Comparison of ENCODE assay signal across 8 cellular contexts in genomic region chr20:32356935-32357868, GRCh38. TPM values are rescaled to one million over a fixed set of nuclear protein-coding genes. Genes with fewer than 3 reads are reported as not detected.
DNase-seq lines count a peak whose midpoint lies in the region; ATAC-seq, FAIRE-seq and TF ChIP-seq lines count a peak whose summit lies in the region.

No MANE protein-coding gene starts in this region.

- H3K9me3 ChIP-seq in HepG2 (ENCODE audit: low read length) (no peaks in the 10 kb centered on the region), thoracic aorta (no peaks in the 10 kb centered on the region)

- DNase-seq in NCI-H82 (lab: John Stamatoyannopoulos, UW), result peak; percentile 70
- DNase-seq in NCI-H82 treated with DMSO at 0.1 percent for 48 hours (lab: John Stamatoyannopoulos, UW; ENCODE audit: unreplicated experiment), result no peak
- peak; percentile 57 for DNase-seq in NCI-H526 treated with DMSO at 0.1 percent for 48 hours (lab: John Stamatoyannopoulos, UW)
- DNase-seq in cardiac fibroblast (ENCODE audit: low read depth in 2 of 2), result peak; percentile 56 to 69
- peak; percentile 76 for DNase-seq in HepG2 (ENCODE audit: low spot score)
- DNase-seq in thoracic aorta (ENCODE audit: low spot score), result no peak
- no peak for DNase-seq in UCSD-AML1 (lab: John Stamatoyannopoulos, UW; ENCODE audit: unreplicated experiment)
- no peak for DNase-seq in DMS 273 (lab: John Stamatoyannopoulos, UW; ENCODE audit: unreplicated experiment)

- peak overlapping the region; percentile 90 for H3K4me2 ChIP-seq in HepG2 (ENCODE audit: low read depth, low read length)

- H3K27ac ChIP-seq in HepG2 (ENCODE audit: extremely low read length, insufficient read depth, low read length) (peak overlapping the region; percentile 85), thoracic aorta (peak overlapping the region; percentile 94 to 97)

- TF ChIP-seq POLR2A in HepG2 (IDR thresholded peaks at IDR 0.05; ENCODE audit: insufficient read depth in 1 of 2, low read depth in 2 of 2, low read length in 2 of 2), result no peak; a peak in 1 of 4 replicates

- POLR2A ChIA-PET in HepG2 (lab: Yijun Ruan, JAX), result interaction anchor here (0.5 to 5.3 kb wide), 22 partner anchors 8 to 498 kb away, joined by 3 to 36 read pairs (median 5); no protein-coding TSS in a partner anchor

- in situ Hi-C loops in HepG2 (cut with HindIII; ENCODE audit: extremely low pct_ligation_motif_present, low pct_unique_long_range_greater_than_20kb), result no loop called here

- CTCF ChIA-PET in HepG2 (lab: Yijun Ruan, JAX; ENCODE audit: low intra/inter-chr PET ratio, low total read pairs), result no interaction called here

- ATAC-seq in HepG2, result peak; percentile 40
- no peak for ATAC-seq in thoracic aorta (ENCODE audit: insufficient number of reproducible peaks, low FRiP score, low read depth)

- H3K4me3 ChIP-seq in cardiac fibroblast (replicated peaks in 1 of 2; ENCODE audit: low read depth in 2 of 2, low read length in 2 of 2), result peak overlapping the region; percentile 65 to 73
- H3K4me3 ChIP-seq in HepG2 (replicated peaks in 1 of 3; ENCODE audit: insufficient read depth in 1 of 3, low read depth in 2 of 3, low read length in 3 of 3), result peak overlapping the region; percentile 67 to 95 (median 89)
- H3K4me3 ChIP-seq in thoracic aorta, result peak overlapping the region; percentile 95

- peak overlapping the region; percentile 82 for H3K9ac ChIP-seq in HepG2 (ENCODE audit: insufficient read depth, low read depth, low read length)

- TSS peak; percentile 88 for BruUV-seq in HepG2 (replicated peaks; lab: Mats Ljungman, UMichigan)

- no peak for TF ChIP-seq EP300 in HepG2 (IDR thresholded peaks at IDR 0.05; ENCODE audit: low read depth in 2 of 2, low read length in 2 of 2)
- TF ChIP-seq EP300 in HepG2 (CRISPR knock-in tag; IDR thresholded peaks at IDR 0.05; ENCODE audit: borderline replicate concordance), result no peak

- no peaks in the 10 kb centered on the region for H3K36me3 ChIP-seq in HepG2 (replicated peaks in 1 of 2; ENCODE audit: control insufficient read depth in 1 of 2, insufficient read depth in 2 of 2, low read length in 2 of 2)
- no peaks in the 10 kb centered on the region for H3K36me3 ChIP-seq in thoracic aorta

- WGBS in HepG2 (ENCODE audit: low lambda C conversion rate), result 2% methylated on average over 21 of the region's 21 CpGs

- peak; percentile 36 for FAIRE-seq in HepG2 (lab: Jason Lieb, UNC)

- H4K20me1 ChIP-seq in HepG2 (ENCODE audit: insufficient read depth, low read length), result peaks cover 34% of the 10 kb centered on the region

- TF ChIP-seq CTCF in cardiac fibroblast (IDR thresholded peaks at IDR 0.05; ENCODE audit: low read depth, low read length) (no peak), HepG2 (CRISPR knock-in tag; IDR thresholded peaks at IDR 0.05) (no peak), thoracic aorta (IDR thresholded peaks at IDR 0.05) (no peak)

- peaks cover 38% of the 10 kb centered on the region for H3K79me2 ChIP-seq in HepG2 (ENCODE audit: insufficient read depth, low read length)

- TF ChIP-seq RAD21 in HepG2 (CRISPR knock-in tag; IDR thresholded peaks at IDR 0.05), result no peak; the same call in 1 of the 2 replicates

- H3K4me1 ChIP-seq in HepG2 (ENCODE audit: insufficient read depth, low read length) (peaks cover 64% of the 10 kb centered on the region), thoracic aorta (ENCODE audit: control insufficient read depth in 1 of 2, low read depth in 2 of 2) (peaks cover 20 to 39% of the 10 kb centered on the region in 2 donors)

- intact Hi-C loops in HepG2 (cut with micrococcal nuclease; ENCODE audit: unreplicated experiment), result loop anchor here (5.0 kb wide), 2 partner anchors 80 to 125 kb away; partner anchors contain the start of gene KIF3B

- peak overlapping the region; percentile 91 for H2AFZ ChIP-seq in HepG2 (ENCODE audit: low read length)

- H3K27me3 ChIP-seq in HepG2 (ENCODE audit: control insufficient read depth in 1 of 2, insufficient read depth in 2 of 2, low read length in 2 of 2) (no peaks in the 10 kb centered on the region; a peak in 1 of 5 replicates), thoracic aorta (replicated peaks; ENCODE audit: insufficient read depth) (no peaks in the 10 kb centered on the region)

TF ChIP-seq in HepG2, 621 proteins besides CTCF, POLR2A, EP300 and RAD21 (continues in another document):
- TF ChIP-seq, protein P1, sequence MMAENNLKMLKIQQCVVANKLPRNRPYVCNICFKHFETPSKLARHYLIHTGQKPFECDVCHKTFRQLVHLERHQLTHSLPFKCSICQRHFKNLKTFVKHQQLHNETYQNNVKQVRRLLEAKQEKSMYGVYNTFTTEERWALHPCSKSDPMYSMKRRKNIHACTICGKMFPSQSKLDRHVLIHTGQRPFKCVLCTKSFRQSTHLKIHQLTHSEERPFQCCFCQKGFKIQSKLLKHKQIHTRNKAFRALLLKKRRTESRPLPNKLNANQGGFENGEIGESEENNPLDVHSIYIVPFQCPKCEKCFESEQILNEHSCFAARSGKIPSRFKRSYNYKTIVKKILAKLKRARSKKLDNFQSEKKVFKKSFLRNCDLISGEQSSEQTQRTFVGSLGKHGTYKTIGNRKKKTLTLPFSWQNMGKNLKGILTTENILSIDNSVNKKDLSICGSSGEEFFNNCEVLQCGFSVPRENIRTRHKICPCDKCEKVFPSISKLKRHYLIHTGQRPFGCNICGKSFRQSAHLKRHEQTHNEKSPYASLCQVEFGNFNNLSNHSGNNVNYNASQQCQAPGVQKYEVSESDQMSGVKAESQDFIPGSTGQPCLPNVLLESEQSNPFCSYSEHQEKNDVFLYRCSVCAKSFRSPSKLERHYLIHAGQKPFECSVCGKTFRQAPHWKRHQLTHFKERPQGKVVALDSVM (CRISPR knock-in tag; IDR thresholded peaks at IDR 0.05), result 0 out of 2 replicates have a peak, but pooled peaks have one; percentile 11
- 0 out of 4 replicates have a peak, but pooled peaks of 1 of the 2 experiments have one; percentile 17 for TF ChIP-seq REST (IDR thresholded peaks at IDR 0.05; ENCODE audit: borderline replicate concordance in 1 of 2, low read depth in 1 of 2, low read length in 2 of 2)
- peak; percentile 46; the same call in 1 of the 2 replicates for TF ChIP-seq POLR2AphosphoS5 (IDR thresholded peaks at IDR 0.05; ENCODE audit: low read depth, low read length)
- TF ChIP-seq HHEX (CRISPR knock-in tag; IDR thresholded peaks at IDR 0.05), result 0 out of 2 replicates have a peak, but pooled peaks have one; percentile 5
- no peak for TF ChIP-seq CENPX (CRISPR knock-in tag; IDR thresholded peaks at IDR 0.05)
- peak; percentile 38; the same call in 1 of the 2 replicates for TF ChIP-seq NFIC (IDR thresholded peaks at IDR 0.05; ENCODE audit: low read length)
- no peak for TF ChIP-seq CREB1 (IDR thresholded peaks at IDR 0.05)
- TF ChIP-seq CREB1 (CRISPR knock-in tag; IDR thresholded peaks at IDR 0.05), result no peak
- TF ChIP-seq RFX3 (CRISPR knock-in tag; IDR thresholded peaks at IDR 0.05), result peak; percentile 5; the same call in 1 of the 2 replicates
- peak; percentile 32 for TF ChIP-seq TBL1XR1 (IDR thresholded peaks at IDR 0.05; ENCODE audit: borderline replicate concordance, low read length, partially characterized antibody)

RNA-seq across cellular contexts. Expression of gene ASXL1, which starts 0.9 kb away (rescaled TPM):
- total RNA-seq in HepG2 (2016; rRNA removed; fragmentation: Illumina TruSeq; extraction: Trizol) (47.3 and 62.1 TPM in 2 replicates), thoracic aorta (100 to 1,000 TPM in 1 of 2 donors, 10 to 100 TPM in 1; 74.5 to 135 TPM)
- 105 and 126 TPM in 2 replicates for total RNA-seq in HepG2 (2016; cell fraction: cytosol; rRNA removed; fragmentation: Illumina TruSeq; extraction: Trizol; ENCODE audit: low read depth)
- total RNA-seq in HepG2 (2016; cell fraction: insoluble cytoplasmic fraction; rRNA removed; fragmentation: Illumina TruSeq; extraction: Trizol), result 44.0 and 55.9 TPM in 2 replicates
- 30.9 and 35.4 TPM in 2 replicates for total RNA-seq in HepG2 (2016; cell fraction: membrane; rRNA removed; fragmentation: Illumina TruSeq; extraction: Trizol)
- 122 and 129 TPM in 2 replicates for total RNA-seq in HepG2 (2016; cell fraction: nucleus; rRNA removed; fragmentation: Illumina TruSeq; extraction: Trizol)
- 74.8 and 87.6 TPM in 2 replicates for polyA plus RNA-seq in HepG2 (2011; rRNA removed)
- 40.1 and 42.6 TPM in 2 replicates for polyA plus RNA-seq in HepG2 (2011; cell fraction: cytosol; rRNA removed)
- 375 and 376 TPM in 2 replicates for polyA plus RNA-seq in HepG2 (2011; cell fraction: nucleus; rRNA removed)
- polyA plus RNA-seq in HepG2 (2012), result 81.3 and 96.1 TPM in 2 replicates
- 26.1 and 28.4 TPM in 2 replicates for polyA plus RNA-seq in HepG2 (2016; cell fraction: cytosol; fragmentation: Illumina TruSeq; extraction: Trizol; ENCODE audit: low read depth)
- polyA plus RNA-seq in HepG2 (2016; cell fraction: insoluble cytoplasmic fraction; fragmentation: Illumina TruSeq; extraction: Trizol; ENCODE audit: low read depth), result 37.0 and 39.4 TPM in 2 replicates
- 24.4 and 25.2 TPM in 2 replicates for polyA plus RNA-seq in HepG2 (2016; cell fraction: membrane; fragmentation: Illumina TruSeq; extraction: Trizol; ENCODE audit: low read depth)
- polyA plus RNA-seq in HepG2 (2016; cell fraction: nucleus; fragmentation: Illumina TruSeq; extraction: Trizol; ENCODE audit: insufficient read depth, low read depth), result 241 and 272 TPM in 2 replicates
- 94.1 and 144 TPM in 2 replicates for polyA minus RNA-seq in HepG2 (2011; rRNA and poly(A)+ RNA removed; ENCODE audit: low replicate concordance)
- polyA minus RNA-seq in HepG2 (2011; cell fraction: cytosol; rRNA and poly(A)+ RNA removed), result 66.7 and 75.3 TPM in 2 replicates
- polyA minus RNA-seq in HepG2 (2011; cell fraction: nucleus; rRNA and poly(A)+ RNA removed), result 263 and 294 TPM in 2 replicates

Comparison
In these comparisons a context has a peak if more than half of its experiments do, and no peak if none do; other contexts are left out.
1. DNase-seq: peak in NCI-H82 (single experiment), NCI-H526 treated with DMSO at 0.1 percent for 48 hours (single experiment), cardiac fibroblast (2 of 2) and HepG2 (single experiment); none in NCI-H82 treated with DMSO at 0.1 percent for 48 hours (single experiment), thoracic aorta (single experiment), UCSD-AML1 (single experiment) and DMS 273 (single experiment).
2. Peak in every context shown above with its lines, with median percentiles within 50 percentile points of each other: H3K4me3 ChIP-seq.